In genomic region chr20:25076731-25077609, GRCh38 we compare ENCODE assay signal across 8 cellular contexts. TPM values are rescaled to one million over a fixed set of nuclear protein-coding genes. Genes with fewer than 3 reads are reported as not detected.
A peak's percentile ranks its signal among the peaks of the same experiment; 100 is the strongest.
DNase-seq lines count a peak whose midpoint lies in the region; ATAC-seq and TF ChIP-seq lines count a peak whose summit lies in the region.

No MANE protein-coding gene starts in this region.

- TF ChIP-seq RAD21 in Ishikawa (IDR thresholded peaks at IDR 0.05; ENCODE audit: low read depth), result peak; percentile 17; the same call in 1 of the 2 replicates

- H3K27ac ChIP-seq in Panc1 (ENCODE audit: low read length) (peak overlapping the region; percentile 60), esophagus muscularis mucosa (replicated peaks in 1 of 4) (peak overlapping the region in 3 of 4 donors; percentile 17 to 63 (median 22)), rectal smooth muscle tissue (ENCODE audit: low read depth, low read length) (no peak overlapping the region)

- H3K4me3 ChIP-seq in Panc1 (ENCODE audit: low read depth in 2 of 2, low read length in 2 of 2), result no peak overlapping the region
- H3K4me3 ChIP-seq in esophagus muscularis mucosa, result peak overlapping the region; percentile 40 to 49 (median 44)
- peak overlapping the region; percentile 57 for H3K4me3 ChIP-seq in rectal smooth muscle tissue (ENCODE audit: low read length)

- TF ChIP-seq EP300 in Ishikawa (IDR thresholded peaks at IDR 0.05; ENCODE audit: borderline replicate concordance), result no peak
- no peak for TF ChIP-seq EP300 in esophagus muscularis mucosa (IDR thresholded peaks at IDR 0.05)

- POLR2A ChIA-PET in Panc1 (lab: Charles Lee), result no interaction called here

- peak; percentile 82 for ATAC-seq in Panc1
- ATAC-seq in GM19035 (IDR thresholded peaks at IDR 0.05; ENCODE audit: unreplicated experiment), result no peak
- no peak for ATAC-seq in HG03045 (IDR thresholded peaks at IDR 0.05; ENCODE audit: unreplicated experiment)

- H3K9me3 ChIP-seq in Panc1 (ENCODE audit: control insufficient read depth, insufficient read depth, low read depth, low read length), result no peaks in the 10 kb centered on the region
- no peaks in the 10 kb centered on the region for H3K9me3 ChIP-seq in esophagus muscularis mucosa

- H3K27me3 ChIP-seq in Panc1 (ENCODE audit: control insufficient read depth, insufficient read depth, low read length) (no peaks in the 10 kb centered on the region), esophagus muscularis mucosa (peaks cover 5 to 38% (median 14%) of the 10 kb centered on the region in 4 donors), rectal smooth muscle tissue (ENCODE audit: control insufficient read depth, insufficient read depth, low read length) (peaks cover 12% of the 10 kb centered on the region)

- H3K36me3 ChIP-seq in Panc1 (ENCODE audit: control insufficient read depth, insufficient read depth, low read length) (no peaks in the 10 kb centered on the region), esophagus muscularis mucosa (no peaks in the 10 kb centered on the region), rectal smooth muscle tissue (ENCODE audit: control insufficient read depth, insufficient read depth, low read length) (no peaks in the 10 kb centered on the region)

- H3K4me1 ChIP-seq in Panc1 (ENCODE audit: control insufficient read depth, insufficient read depth, low read length) (peaks cover 32% of the 10 kb centered on the region), esophagus muscularis mucosa (peaks cover 12 to 29% (median 28%) of the 10 kb centered on the region in 4 donors), rectal smooth muscle tissue (ENCODE audit: control insufficient read depth, insufficient read depth, low read length) (peaks cover 4% of the 10 kb centered on the region)

- no TSS peak for BruUV-seq in Panc1 (replicated peaks; lab: Mats Ljungman, UMichigan)

- 31% methylated on average over 12 of the region's 14 CpGs for whole genome bisulfite sequencing in esophagus muscularis mucosa

- H3K9ac ChIP-seq in rectal smooth muscle tissue (ENCODE audit: low read length), result no peak overlapping the region

- intact Hi-C loops in Panc1 (cut with micrococcal nuclease; ENCODE audit: unreplicated experiment) (no loop called here), esophagus muscularis mucosa (cut with DNase I) (no loop called here)

- CTCF ChIA-PET in Panc1 (lab: Charles Lee), result no interaction called here

- in situ Hi-C loops in Panc1 (cut with HindIII; ENCODE audit: low pct_unique_long_range_greater_than_20kb, low sequenced_read_pairs), result no loop called here

- DNase-seq in DMS153 treated with DMSO at 0.1 percent for 48 hours (lab: John Stamatoyannopoulos, UW; ENCODE audit: unreplicated experiment) (peak; percentile 8), Panc1 (ENCODE audit: low read depth, low spot score) (peak; percentile 39), esophagus muscularis mucosa (ENCODE audit: extremely low spot score) (no peak)
- DNase-seq in effector CD4-positive, alpha-beta T cell, result no peak

- TF ChIP-seq CTCF in Panc1 (IDR thresholded peaks at IDR 0.05) (peak; percentile 64), esophagus muscularis mucosa (IDR thresholded peaks at IDR 0.05) (peak in 2 of 3 experiments; percentile 23 to 35)

- no peak for TF ChIP-seq POLR2A in esophagus muscularis mucosa (IDR thresholded peaks at IDR 0.05; ENCODE audit: low read depth)

TF ChIP-seq in Ishikawa, 13 proteins besides CTCF, POLR2A, EP300 and RAD21:
- TF ChIP-seq MAX (IDR thresholded peaks at IDR 0.05) (no peak), TCF12 (IDR thresholded peaks at IDR 0.05; ENCODE audit: low read depth) (no peak), CREB1 (IDR thresholded peaks at IDR 0.05; ENCODE audit: low read depth) (no peak), YY1 (IDR thresholded peaks at IDR 0.05; ENCODE audit: low read depth) (no peak), FOXM1 (IDR thresholded peaks at IDR 0.05; ENCODE audit: borderline replicate concordance, low read depth) (no peak), TEAD4 (IDR thresholded peaks at IDR 0.05) (no peak), CEBPB (IDR thresholded peaks at IDR 0.05) (peak; percentile 46; the same call in 1 of the 2 replicates)

RNA-seq across cellular contexts. Expression of gene VSX1, which starts 5.0 kb away (rescaled TPM):
- total RNA-seq in Panc1 (2021; ENCODE audit: unreplicated experiment) (0.21 TPM), esophagus muscularis mucosa (under 1 TPM in 1 of 4 donors, not detected in 3; 0.83 TPM)
- not detected for polyA plus RNA-seq in Panc1 (2012; ENCODE audit: insufficient read length)

RNA-seq across cellular contexts. Expression of gene ACSS1, which starts 19.0 kb away (rescaled TPM):
- total RNA-seq in Panc1 (2021; ENCODE audit: unreplicated experiment) (32.2 TPM), esophagus muscularis mucosa (100 to 1,000 TPM in 1 of 4 donors, 10 to 100 TPM in 3; 36.6 to 154 (median 65.3) TPM)
- polyA plus RNA-seq in Panc1 (2012; ENCODE audit: insufficient read length), result 21.7 TPM

Comparison
In these comparisons a context has a peak if more than half of its experiments do, and no peak if none do; other contexts are left out.
1. DNase-seq: peak in DMS153 treated with DMSO at 0.1 percent for 48 hours (single experiment) and Panc1 (single experiment); none in esophagus muscularis mucosa (single experiment) and effector CD4-positive, alpha-beta T cell (single experiment).
2. H3K4me3 ChIP-seq: peak in esophagus muscularis mucosa (4 of 4) and rectal smooth muscle tissue (single experiment); none in Panc1 (0 of 2).